In genomic region chr1:153544453-153545066, GRCh38 we compare ENCODE assay signal across 1 cellular context.
A peak's percentile ranks its signal among the peaks of the same experiment; 100 is the strongest.
TF ChIP-seq lines count a peak whose summit lies in the region.

No MANE protein-coding gene starts in this region.

TF ChIP-seq in K562, 482 proteins besides CTCF, POLR2A, EP300 and RAD21 (continues in another document):
- TF ChIP-seq, protein P1, sequence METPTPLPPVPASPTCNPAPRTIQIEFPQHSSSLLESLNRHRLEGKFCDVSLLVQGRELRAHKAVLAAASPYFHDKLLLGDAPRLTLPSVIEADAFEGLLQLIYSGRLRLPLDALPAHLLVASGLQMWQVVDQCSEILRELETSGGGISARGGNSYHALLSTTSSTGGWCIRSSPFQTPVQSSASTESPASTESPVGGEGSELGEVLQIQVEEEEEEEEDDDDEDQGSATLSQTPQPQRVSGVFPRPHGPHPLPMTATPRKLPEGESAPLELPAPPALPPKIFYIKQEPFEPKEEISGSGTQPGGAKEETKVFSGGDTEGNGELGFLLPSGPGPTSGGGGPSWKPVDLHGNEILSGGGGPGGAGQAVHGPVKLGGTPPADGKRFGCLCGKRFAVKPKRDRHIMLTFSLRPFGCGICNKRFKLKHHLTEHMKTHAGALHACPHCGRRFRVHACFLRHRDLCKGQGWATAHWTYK (CRISPR knock-in tag; IDR thresholded peaks at IDR 0.05), result no peak
- TF ChIP-seq ZNF174 (CRISPR knock-in tag; IDR thresholded peaks at IDR 0.05) (no peak), ZNF197 (CRISPR knock-in tag; IDR thresholded peaks at IDR 0.05; ENCODE audit: low read depth) (no peak), KHSRP (IDR thresholded peaks at IDR 0.05) (no peak), POU5F1 (IDR thresholded peaks at IDR 0.05; ENCODE audit: borderline replicate concordance, low read depth, low read length, partially characterized antibody) (no peak), CHD7 (IDR thresholded peaks at IDR 0.05; ENCODE audit: low read depth, low read length) (no peak), CBX3 (IDR thresholded peaks at IDR 0.05; ENCODE audit: borderline replicate concordance in 1 of 2, low read length in 2 of 2) (peak in 1 of 2 experiments; percentile 96; a peak in 1 of 3 replicates), CCAR2 (IDR thresholded peaks at IDR 0.05; ENCODE audit: low read depth, low read length) (no peak), RBM25 (IDR thresholded peaks at IDR 0.05; ENCODE audit: low read depth, low read length, severe bottlenecking) (no peak), ZNF324 (CRISPR knock-in tag; IDR thresholded peaks at IDR 0.05) (no peak), SNIP1 (IDR thresholded peaks at IDR 0.05; ENCODE audit: low read depth) (no peak), HDAC3 (IDR thresholded peaks at IDR 0.05; ENCODE audit: borderline replicate concordance, partially characterized antibody) (no peak), NR2C1 (IDR thresholded peaks at IDR 0.05) (no peak), NR2C1 (tag; IDR thresholded peaks at IDR 0.05) (no peak), ZNF124 (CRISPR knock-in tag; IDR thresholded peaks at IDR 0.05) (no peak), SMARCB1 (IDR thresholded peaks at IDR 0.05; ENCODE audit: insufficient read length, low read depth) (no peak), NRF1 (conservative IDR thresholded peaks at IDR 0.05 in 1 of 2, IDR thresholded peaks at IDR 0.05 in 1 of 2) (peak; percentile 79 to 83), KLF1 (tag; IDR thresholded peaks at IDR 0.05) (no peak), POLR2G (IDR thresholded peaks at IDR 0.05; ENCODE audit: low read depth, low read length) (no peak), MEF2D (tag; conservative IDR thresholded peaks at IDR 0.05; ENCODE audit: low read depth) (no peak), TBP (optimal IDR thresholded peaks at IDR 0.05; ENCODE audit: low read depth, low read length) (no peak), ETV6 (IDR thresholded peaks at IDR 0.05; ENCODE audit: borderline replicate concordance in 1 of 2, low read depth in 2 of 2, low read length in 1 of 2) (no peak), ETV6 (CRISPR knock-in tag; IDR thresholded peaks at IDR 0.05; ENCODE audit: borderline replicate concordance) (no peak), ZNF586 (CRISPR knock-in tag; conservative IDR thresholded peaks at IDR 0.05) (no peak), XRCC4 (IDR thresholded peaks at IDR 0.05; ENCODE audit: extremely low read depth, insufficient read depth, insufficient read length) (no peak), RBFOX2 (IDR thresholded peaks at IDR 0.05; ENCODE audit: low read depth, low read length) (peak; percentile 60), CREBBP (IDR thresholded peaks at IDR 0.05; ENCODE audit: low read depth, low read length) (no peak), ZNF609 (CRISPR knock-in tag; IDR thresholded peaks at IDR 0.05; ENCODE audit: borderline replicate concordance) (0 out of 2 replicates have a peak, but pooled peaks have one; percentile 19), ELK1 (CRISPR knock-in tag; IDR thresholded peaks at IDR 0.05) (no peak), ZNF707 (CRISPR knock-in tag; conservative IDR thresholded peaks at IDR 0.05) (no peak), ZNF354B (CRISPR knock-in tag; IDR thresholded peaks at IDR 0.05) (no peak), BHLHE40 (IDR thresholded peaks at IDR 0.05; ENCODE audit: low read length) (no peak), TEAD2 (tag; IDR thresholded peaks at IDR 0.05) (no peak), RBBP5 (IDR thresholded peaks at IDR 0.05; ENCODE audit: borderline replicate concordance, insufficient read depth, low read length, poor library complexity, severe bottlenecking) (peak; percentile 26), ZNF274 (IDR thresholded peaks at IDR 0.05; ENCODE audit: borderline replicate concordance, low read depth, low read length) (no peak), MCM5 (IDR thresholded peaks at IDR 0.05; ENCODE audit: low read depth) (no peak)
- TF ChIP-seq, protein P2, sequence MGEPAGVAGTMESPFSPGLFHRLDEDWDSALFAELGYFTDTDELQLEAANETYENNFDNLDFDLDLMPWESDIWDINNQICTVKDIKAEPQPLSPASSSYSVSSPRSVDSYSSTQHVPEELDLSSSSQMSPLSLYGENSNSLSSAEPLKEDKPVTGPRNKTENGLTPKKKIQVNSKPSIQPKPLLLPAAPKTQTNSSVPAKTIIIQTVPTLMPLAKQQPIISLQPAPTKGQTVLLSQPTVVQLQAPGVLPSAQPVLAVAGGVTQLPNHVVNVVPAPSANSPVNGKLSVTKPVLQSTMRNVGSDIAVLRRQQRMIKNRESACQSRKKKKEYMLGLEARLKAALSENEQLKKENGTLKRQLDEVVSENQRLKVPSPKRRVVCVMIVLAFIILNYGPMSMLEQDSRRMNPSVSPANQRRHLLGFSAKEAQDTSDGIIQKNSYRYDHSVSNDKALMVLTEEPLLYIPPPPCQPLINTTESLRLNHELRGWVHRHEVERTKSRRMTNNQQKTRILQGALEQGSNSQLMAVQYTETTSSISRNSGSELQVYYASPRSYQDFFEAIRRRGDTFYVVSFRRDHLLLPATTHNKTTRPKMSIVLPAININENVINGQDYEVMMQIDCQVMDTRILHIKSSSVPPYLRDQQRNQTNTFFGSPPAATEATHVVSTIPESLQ (CRISPR knock-in tag; IDR thresholded peaks at IDR 0.05), result no peak
- TF ChIP-seq, protein P3, sequence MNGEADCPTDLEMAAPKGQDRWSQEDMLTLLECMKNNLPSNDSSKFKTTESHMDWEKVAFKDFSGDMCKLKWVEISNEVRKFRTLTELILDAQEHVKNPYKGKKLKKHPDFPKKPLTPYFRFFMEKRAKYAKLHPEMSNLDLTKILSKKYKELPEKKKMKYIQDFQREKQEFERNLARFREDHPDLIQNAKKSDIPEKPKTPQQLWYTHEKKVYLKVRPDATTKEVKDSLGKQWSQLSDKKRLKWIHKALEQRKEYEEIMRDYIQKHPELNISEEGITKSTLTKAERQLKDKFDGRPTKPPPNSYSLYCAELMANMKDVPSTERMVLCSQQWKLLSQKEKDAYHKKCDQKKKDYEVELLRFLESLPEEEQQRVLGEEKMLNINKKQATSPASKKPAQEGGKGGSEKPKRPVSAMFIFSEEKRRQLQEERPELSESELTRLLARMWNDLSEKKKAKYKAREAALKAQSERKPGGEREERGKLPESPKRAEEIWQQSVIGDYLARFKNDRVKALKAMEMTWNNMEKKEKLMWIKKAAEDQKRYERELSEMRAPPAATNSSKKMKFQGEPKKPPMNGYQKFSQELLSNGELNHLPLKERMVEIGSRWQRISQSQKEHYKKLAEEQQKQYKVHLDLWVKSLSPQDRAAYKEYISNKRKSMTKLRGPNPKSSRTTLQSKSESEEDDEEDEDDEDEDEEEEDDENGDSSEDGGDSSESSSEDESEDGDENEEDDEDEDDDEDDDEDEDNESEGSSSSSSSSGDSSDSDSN (IDR thresholded peaks at IDR 0.05; ENCODE audit: borderline replicate concordance in 1 of 2, low read depth in 2 of 2, low read length in 2 of 2), result no peak
